In the genomic region with DNA sequence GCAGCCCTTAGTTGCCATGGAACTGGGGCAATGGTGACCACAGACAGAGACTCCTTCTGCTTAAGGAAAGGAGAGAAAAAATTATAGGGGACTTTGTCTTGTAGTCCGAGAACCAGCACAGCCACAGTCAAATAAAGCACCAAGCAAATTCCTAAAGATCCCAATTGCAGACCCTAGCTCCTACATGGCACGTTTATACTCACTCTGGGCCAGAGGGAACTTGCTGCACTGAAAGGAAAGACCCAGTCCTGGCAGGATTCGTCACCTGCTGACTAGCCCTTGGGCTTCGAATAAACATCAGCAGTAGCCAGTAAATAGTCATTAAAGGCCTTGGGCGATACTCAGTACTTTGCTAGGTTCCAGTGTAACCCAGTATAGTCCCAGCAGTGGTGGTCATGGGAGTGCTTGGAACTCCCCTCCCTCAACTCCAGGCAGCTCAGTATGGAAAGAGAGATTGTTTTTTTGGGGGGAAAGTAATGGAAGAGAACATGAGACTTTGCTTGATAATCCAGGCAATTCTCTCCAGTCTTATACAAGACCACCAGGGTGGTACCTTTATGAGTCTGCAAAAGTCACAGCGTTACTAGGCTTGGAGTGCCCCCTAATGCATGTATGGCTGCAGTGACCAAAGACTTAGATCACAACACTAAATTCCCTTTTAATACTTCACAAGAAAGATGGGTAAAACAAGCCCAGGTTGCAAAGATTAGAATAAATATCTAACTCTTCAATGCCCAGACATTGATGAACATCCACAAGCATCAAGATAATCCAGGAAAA, we compare ENCODE assay signal across 18 cellular contexts.
DNase-seq lines count a peak whose midpoint lies in the region; ATAC-seq, FAIRE-seq and TF ChIP-seq lines count a peak whose summit lies in the region.
"Had no signal": no experiment of that assay in that cellular context is flagged by ENCODE, and none has a peak within 500 bp of the region (broad histone marks: within the 10 kb centered on the region; RNA-seq: fewer than 3 reads in every experiment).

No MANE protein-coding gene starts in this region.

- TF ChIP-seq CTCF in Caco-2 (IDR thresholded peaks at IDR 0.05; ENCODE audit: insufficient read depth in 1 of 2, low read depth in 1 of 2, low read length in 1 of 2, severe bottlenecking in 1 of 2, unreplicated experiment in 1 of 2) (peak; percentile 57 to 58), choroid plexus epithelial cell (conservative IDR thresholded peaks at IDR 0.05; ENCODE audit: low read depth, low read length) (peak; percentile 63), pancreas (IDR thresholded peaks at IDR 0.05) (no peak), body of pancreas (IDR thresholded peaks at IDR 0.05) (no peak)

- no peak overlapping the region for H3K9ac ChIP-seq in Karpas-422 (ENCODE audit: low read length)
- no peak overlapping the region for H3K9ac ChIP-seq in mesendoderm (ENCODE audit: low read length)

- no CpG with 5 or more reads among the region's 6 CpGs for WGBS in mesendoderm (ENCODE audit: extremely low coverage, insufficient coverage, low lambda C conversion rate)
- 67 to 74% methylated on average over 6 of the region's 6 CpGs for WGBS in pancreas, 2 donors
- 66 to 79% methylated on average over 6 of the region's 6 CpGs for WGBS in body of pancreas, 2 donors

- H3K36me3 ChIP-seq in Caco-2 (ENCODE audit: control insufficient read depth, insufficient read depth, low read length) (no peaks in the 10 kb centered on the region), Karpas-422 (ENCODE audit: insufficient read depth, low read length) (no peaks in the 10 kb centered on the region), mesendoderm (ENCODE audit: control insufficient read depth, insufficient read depth, low read length) (no peaks in the 10 kb centered on the region), pancreas (no peaks in the 10 kb centered on the region), body of pancreas (replicated peaks in 1 of 2; ENCODE audit: insufficient read depth in 1 of 2, low read depth in 2 of 2) (no peaks in the 10 kb centered on the region)
- H3K36me3 ChIP-seq: MG63, SJSA1 had no signal

- H3K56ac ChIP-seq in mesendoderm (ENCODE audit: low read length): no peak overlapping the region

- no peak overlapping the region for H2AK5ac ChIP-seq in mesendoderm (ENCODE audit: low read length)

- CTCF ChIA-PET in Caco-2 (lab: Charles Lee): interaction anchor here (0.7 kb wide), 1 partner anchor 249 kb away, joined by 3 read pairs; no protein-coding TSS in a partner anchor

- POLR2A ChIA-PET in Caco-2 (lab: Charles Lee): no interaction called here

- no peaks in the 10 kb centered on the region for H3K9me3 Mint-ChIP-seq in Caco-2 (ENCODE audit: unreplicated experiment)

- no peaks in the 10 kb centered on the region for H3K9me3 ChIP-seq in Caco-2
- H3K9me3 ChIP-seq in Karpas-422 (ENCODE audit: low read length): no peaks in the 10 kb centered on the region
- H3K9me3 ChIP-seq in pancreas: no peaks in the 10 kb centered on the region
- H3K9me3 ChIP-seq in body of pancreas: no peaks in the 10 kb centered on the region
- H3K9me3 ChIP-seq: SJSA1 had no signal

- no peaks in the 10 kb centered on the region for H3K27me3 ChIP-seq in Caco-2 (replicated peaks; ENCODE audit: control insufficient read depth, insufficient read depth, low read length)
- H3K27me3 ChIP-seq in Karpas-422 (ENCODE audit: low read length): no peaks in the 10 kb centered on the region
- no peaks in the 10 kb centered on the region for H3K27me3 ChIP-seq in mesendoderm (ENCODE audit: insufficient read depth, low read length, poor library complexity)
- no peaks in the 10 kb centered on the region for H3K27me3 ChIP-seq in pancreas
- H3K27me3 ChIP-seq in body of pancreas: no peaks in the 10 kb centered on the region
- H3K27me3 ChIP-seq: MG63, SJSA1 had no signal

- H3K36me3 Mint-ChIP-seq in Caco-2 (ENCODE audit: insufficient read depth, unreplicated experiment): no peaks in the 10 kb centered on the region
- H3K36me3 Mint-ChIP-seq: CD8-positive, alpha-beta T cell; memory B cell had no signal

- TF ChIP-seq POLR2A in body of pancreas (IDR thresholded peaks at IDR 0.05): no peak

- H2AFZ ChIP-seq in Karpas-422 (ENCODE audit: low read length): no peak overlapping the region

- H2BK120ac ChIP-seq in mesendoderm (ENCODE audit: low read depth, low read length): no peak overlapping the region

- no TSS peak for BruUV-seq in Caco-2 (replicated peaks; lab: Mats Ljungman, UMichigan)

- no peak overlapping the region for H3K4me3 Mint-ChIP-seq in Caco-2 (ENCODE audit: unreplicated experiment)
- H3K4me3 Mint-ChIP-seq: CD8-positive, alpha-beta T cell; memory B cell had no signal

- H3K9me2 ChIP-seq in Karpas-422 (replicated peaks; ENCODE audit: insufficient read depth, low read length): no peaks in the 10 kb centered on the region

- H3K4me1 Mint-ChIP-seq in Caco-2 (ENCODE audit: low read depth, unreplicated experiment): peaks cover 7% of the 10 kb centered on the region
- H3K4me1 Mint-ChIP-seq: memory B cell had no signal

- ATAC-seq in GM18498 (IDR thresholded peaks at IDR 0.05; ENCODE audit: unreplicated experiment) (no peak), pancreas (no peak), body of pancreas (no peak)
- ATAC-seq: CD8-positive, alpha-beta T cell had no signal

- H3K4ac ChIP-seq in mesendoderm (ENCODE audit: low read depth, low read length): no peak overlapping the region

- H3K27ac ChIP-seq in Karpas-422 (ENCODE audit: low read length): no peak overlapping the region
- no peak overlapping the region for H3K27ac ChIP-seq in mesendoderm (ENCODE audit: low read depth, low read length)
- no peak overlapping the region for H3K27ac ChIP-seq in pancreas
- H3K27ac ChIP-seq in body of pancreas: no peak overlapping the region
- H3K27ac ChIP-seq: SJSA1 had no signal

- H3K27ac Mint-ChIP-seq in Caco-2 (ENCODE audit: unreplicated experiment): no peak overlapping the region
- H3K27ac Mint-ChIP-seq: CD8-positive, alpha-beta T cell; memory B cell had no signal

- FAIRE-seq in pancreas (lab: Jason Lieb, UNC): no peak

- no peak overlapping the region for H2BK15ac ChIP-seq in mesendoderm (replicated peaks; ENCODE audit: low read depth)

- intact Hi-C loops in Caco-2 (cut with micrococcal nuclease; ENCODE audit: unreplicated experiment) (loop anchor here (1.0 to 2.0 kb wide), 5 partner anchors 30 to 322 kb away; no protein-coding TSS in a partner anchor), pancreas (cut with DNase I) (no loop called here), body of pancreas (cut with DNase I) (no loop called here)

- DNase-seq in Caco-2: peak in 1 of 2 experiments; percentile 41
- peak; percentile 61 for DNase-seq in Karpas-422
- peak; percentile 46 for DNase-seq in choroid plexus epithelial cell (ENCODE audit: low read depth)
- peak; percentile 73 for DNase-seq in mesendoderm
- no peak for DNase-seq in NCI-H1092 (lab: John Stamatoyannopoulos, UW)
- DNase-seq in pancreas: no peak
- DNase-seq in body of pancreas: no peak
- DNase-seq: activated CD4-positive, CD25-positive, alpha-beta regulatory T cell treated with anti-CD3 and anti-CD28 coated beads, Interleukin-2, amount 50 U/mL, for 72 hours; activated T-cell treated with anti-CD3 and anti-CD28 coated beads, Interleukin-2, amount 50 U/mL, for 1 hour; amygdala; CD8-positive, alpha-beta T cell; effector CD8-positive, alpha-beta T cell; MG63; stimulated activated CD4-positive, alpha-beta T cell treated with anti-CD3 and anti-CD28 coated beads, Interleukin-4, amount 100 ng/mL, for 1 hour; stimulated activated naive CD4-positive, alpha-beta T cell treated with Interleukin-2 at 50 U/mL for 16 hours had no signal

- H3K27me3 Mint-ChIP-seq in Caco-2 (ENCODE audit: insufficient read depth, unreplicated experiment): no peaks in the 10 kb centered on the region
- H3K27me3 Mint-ChIP-seq: memory B cell had no signal

- H2BK5ac ChIP-seq in mesendoderm (ENCODE audit: low read length): no peak overlapping the region

- no peak overlapping the region for H3K23ac ChIP-seq in mesendoderm (ENCODE audit: low read length)

- H3K4me1 ChIP-seq in Caco-2: peaks cover 7% of the 10 kb centered on the region; the same call in 1 of the 2 replicates
- no peaks in the 10 kb centered on the region for H3K4me1 ChIP-seq in Karpas-422 (ENCODE audit: low read length)
- no peaks in the 10 kb centered on the region for H3K4me1 ChIP-seq in mesendoderm (ENCODE audit: control insufficient read depth, low read depth, low read length)
- no peaks in the 10 kb centered on the region for H3K4me1 ChIP-seq in pancreas
- H3K4me1 ChIP-seq in body of pancreas: no peaks in the 10 kb centered on the region
- H3K4me1 ChIP-seq: SJSA1 had no signal

- H3K4me3 ChIP-seq in Caco-2 (ENCODE audit: low read depth, low read length): no peak overlapping the region
- no peak overlapping the region for H3K4me3 ChIP-seq in Karpas-422 (ENCODE audit: low read length)
- no peak overlapping the region for H3K4me3 ChIP-seq in choroid plexus epithelial cell (ENCODE audit: low read depth, low read length)
- no peak overlapping the region for H3K4me3 ChIP-seq in mesendoderm (ENCODE audit: low read length)
- no peak overlapping the region for H3K4me3 ChIP-seq in pancreas
- H3K4me3 ChIP-seq in body of pancreas: no peak overlapping the region
- H3K4me3 ChIP-seq: MG63, SJSA1 had no signal

- no peak overlapping the region for H4K8ac ChIP-seq in mesendoderm (ENCODE audit: low read depth, low read length)

- H3K18ac ChIP-seq in mesendoderm (ENCODE audit: low read length): no peak overlapping the region

- no peaks in the 10 kb centered on the region for H3K79me1 ChIP-seq in mesendoderm (ENCODE audit: low read length)

- H3K79me2 ChIP-seq in Karpas-422 (ENCODE audit: low read length) (no peaks in the 10 kb centered on the region), mesendoderm (ENCODE audit: control insufficient read depth, insufficient read depth, low read length) (no peaks in the 10 kb centered on the region)

- H3K4me2 ChIP-seq in Karpas-422 (ENCODE audit: low read depth, low read length, poor library complexity, severe bottlenecking) (no peak overlapping the region), mesendoderm (ENCODE audit: low read length) (no peak overlapping the region)

- H4K20me1 ChIP-seq in Karpas-422 (ENCODE audit: insufficient read depth, low read depth, low read length): no peaks in the 10 kb centered on the region

- no peak overlapping the region for H4K5ac ChIP-seq in mesendoderm (ENCODE audit: low read length)

Comparison
In these comparisons a context has a peak if more than half of its experiments do, and no peak if none do; other contexts are left out.
1. DNase-seq: peak in Karpas-422 (single experiment), choroid plexus epithelial cell (single experiment) and mesendoderm (single experiment); none in NCI-H1092 (single experiment), pancreas (0 of 6) and body of pancreas (0 of 4).
2. CTCF ChIP-seq: peak in Caco-2 (2 of 2) and choroid plexus epithelial cell (single experiment); none in pancreas (0 of 4) and body of pancreas (0 of 7).